ENCODE assay signal across 10 cellular contexts in genomic region chrX:70096052-70096451, GRCh38.
A peak's percentile ranks its signal among the peaks of the same experiment; 100 is the strongest.
DNase-seq lines count a peak whose midpoint lies in the region; ATAC-seq and TF ChIP-seq lines count a peak whose summit lies in the region.
"Had no signal": no experiment of that assay in that cellular context is flagged by ENCODE, and none has a peak within 500 bp of the region (broad histone marks: within the 10 kb centered on the region; RNA-seq: fewer than 3 reads in every experiment).

No MANE protein-coding gene starts in this region.

- TF ChIP-seq CTCF in fibroblast of pulmonary artery (IDR thresholded peaks at IDR 0.05; ENCODE audit: low read length, missing control alignments) = peak; percentile 43

- DNase-seq in AG08395 (ENCODE audit: low spot score) (peak; percentile 40), GM03348 (ENCODE audit: low spot score) (peak; percentile 25), OCI-M1 (lab: John Stamatoyannopoulos, UW) (peak; percentile 12), fibroblast of pulmonary artery (ENCODE audit: low read depth) (peak; percentile 54), NCI-H2196 treated with DMSO at 0.1 percent for 48 hours (lab: John Stamatoyannopoulos, UW; ENCODE audit: unreplicated experiment) (no peak), Ammon's horn (ENCODE audit: low spot score) (no peak)
- no peak for DNase-seq in activated T-cell treated with anti-CD3 and anti-CD28 coated beads, Interleukin-2, amount 50 U/mL, for 24 hours
- DNase-seq: lower lobe of right lung had no signal

- no peak overlapping the region for H3K4me3 ChIP-seq in fibroblast of pulmonary artery (replicated peaks; ENCODE audit: low read depth, low read length)
- H3K4me3 ChIP-seq: lower lobe of right lung had no signal

- H3K27me3 Mint-ChIP-seq in activated T-cell treated with anti-CD3 and anti-CD28 coated beads, Interleukin-2, amount 50 U/mL, for 24 hours = peaks cover 51% of the 10 kb centered on the region

- no peaks in the 10 kb centered on the region for H3K9me3 Mint-ChIP-seq in activated T-cell treated with anti-CD3 and anti-CD28 coated beads, Interleukin-2, amount 50 U/mL, for 24 hours
- H3K9me3 Mint-ChIP-seq: activated T-helper 17 cell treated with anti-CD3 and anti-CD28 coated beads, Interleukin-2, amount 50 U/mL, for 72 hours had no signal

- H3K4me3 Mint-ChIP-seq in activated T-cell treated with anti-CD3 and anti-CD28 coated beads, Interleukin-2, amount 50 U/mL, for 24 hours = no peak overlapping the region
- H3K4me3 Mint-ChIP-seq: activated T-helper 17 cell treated with anti-CD3 and anti-CD28 coated beads, Interleukin-2, amount 50 U/mL, for 72 hours had no signal

- no peak for ATAC-seq in HG02571 (IDR thresholded peaks at IDR 0.05; ENCODE audit: unreplicated experiment)
- ATAC-seq: activated T-helper 17 cell treated with anti-CD3 and anti-CD28 coated beads, Interleukin-2, amount 50 U/mL, for 72 hours had no signal

- H3K36me3 Mint-ChIP-seq in activated T-cell treated with anti-CD3 and anti-CD28 coated beads, Interleukin-2, amount 50 U/mL, for 24 hours (ENCODE audit: low read depth) = no peaks in the 10 kb centered on the region

- H3K4me1 Mint-ChIP-seq in activated T-cell treated with anti-CD3 and anti-CD28 coated beads, Interleukin-2, amount 50 U/mL, for 24 hours (ENCODE audit: low read depth) = no peaks in the 10 kb centered on the region
- H3K4me1 Mint-ChIP-seq: activated T-helper 17 cell treated with anti-CD3 and anti-CD28 coated beads, Interleukin-2, amount 50 U/mL, for 72 hours had no signal

- no peak overlapping the region for H3K27ac Mint-ChIP-seq in activated T-cell treated with anti-CD3 and anti-CD28 coated beads, Interleukin-2, amount 50 U/mL, for 24 hours
- H3K27ac Mint-ChIP-seq: activated T-helper 17 cell treated with anti-CD3 and anti-CD28 coated beads, Interleukin-2, amount 50 U/mL, for 72 hours had no signal

Comparison
In these comparisons a context has a peak if more than half of its experiments do, and no peak if none do; other contexts are left out.
1. DNase-seq: peak in AG08395 (single experiment), GM03348 (single experiment), OCI-M1 (single experiment) and fibroblast of pulmonary artery (single experiment); none in NCI-H2196 treated with DMSO at 0.1 percent for 48 hours (single experiment), activated T-cell treated with anti-CD3 and anti-CD28 coated beads, Interleukin-2, amount 50 U/mL, for 24 hours (single experiment) and Ammon's horn (single experiment).